8 cellular contexts compared by ENCODE assay signal in the genomic region with DNA sequence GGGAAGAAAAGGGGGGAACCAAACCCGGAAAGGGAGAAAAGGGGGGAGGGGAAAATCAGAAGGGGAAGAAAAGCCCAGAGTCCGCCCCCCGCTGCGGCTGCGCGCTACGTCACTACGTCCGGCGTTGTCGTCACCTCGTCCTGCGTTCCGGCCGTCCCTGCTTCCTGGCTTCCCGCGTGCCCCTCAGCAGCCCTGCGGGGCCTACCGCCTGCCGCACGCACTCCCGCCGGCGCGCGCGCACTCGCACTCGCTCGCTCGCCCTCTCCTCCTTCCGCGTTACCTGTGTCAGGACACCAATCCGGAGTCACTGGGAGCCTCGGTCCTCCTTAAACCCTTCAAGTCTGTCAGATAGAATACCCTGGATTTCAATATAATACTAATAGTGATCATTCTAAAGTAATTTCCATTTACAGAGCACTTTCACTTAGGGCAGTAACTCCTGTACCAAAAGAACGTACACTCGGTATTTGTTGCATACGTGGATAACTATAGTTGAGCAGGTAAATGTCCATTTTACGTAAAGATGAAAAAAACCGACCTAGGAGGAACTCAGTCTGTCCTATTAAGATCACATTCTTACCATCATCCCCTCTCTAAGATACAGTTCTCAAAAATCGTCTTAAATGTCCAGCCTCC. TPM values are rescaled to one million over a fixed set of nuclear protein-coding genes. Genes with fewer than 3 reads are reported as not detected.
DNase-seq lines count a peak whose midpoint lies in the region; ATAC-seq and TF ChIP-seq lines count a peak whose summit lies in the region.

A gene (minus strand): TSS at position 113 of the 636 bp plus-strand sequence. CDS start 120,615 bp downstream, outside the sequence.

- H3K4me3 Mint-ChIP-seq in T-helper 1 cell treated with Interleukin-12 subunit alpha and Interleukin-12 subunit beta and Interleukin-4 antibody, amounts not matched to agents 30 μg/mL and 1 μg/mL, for 36 hours = peak within 1 kb of the TSS; percentile 94

- H3K36me3 ChIP-seq in upper lobe of left lung = no peaks in the 10 kb centered on the region

- peak; percentile 85 for DNase-seq in NCI-H1694 treated with DMSO at 0.1 percent for 48 hours (lab: John Stamatoyannopoulos, UW)
- peak; percentile 96 for DNase-seq in amniotic stem cell (lab: John Stamatoyannopoulos, UW)
- DNase-seq in left cardiac atrium = peak; percentile 96
- DNase-seq in posterior vena cava (ENCODE audit: low spot score) = peak; percentile 99
- DNase-seq in upper lobe of left lung = peak; percentile 96 to 99

- H3K36me3 Mint-ChIP-seq in T-helper 1 cell treated with Interleukin-12 subunit alpha and Interleukin-12 subunit beta and Interleukin-4 antibody, amounts not matched to agents 30 μg/mL and 1 μg/mL, for 36 hours (ENCODE audit: low read depth) = peaks cover 5% of the 10 kb centered on the region

- TF ChIP-seq CTCF in upper lobe of left lung (IDR thresholded peaks at IDR 0.05) = peak in 1 of 6 experiments; percentile 38

- H3K27ac ChIP-seq in upper lobe of left lung = peak within 1 kb of the TSS; percentile 91 to 99 (median 94)

- H3K9me3 Mint-ChIP-seq in T-helper 1 cell treated with Interleukin-12 subunit alpha and Interleukin-12 subunit beta and Interleukin-4 antibody, amounts not matched to agents 30 μg/mL and 1 μg/mL, for 36 hours = no peaks in the 10 kb centered on the region

- ATAC-seq in GM18499 (IDR thresholded peaks at IDR 0.05; ENCODE audit: insufficient read depth, unreplicated experiment) (peak; percentile 48), HG02938 (IDR thresholded peaks at IDR 0.05; ENCODE audit: unreplicated experiment) (peak; percentile 88), left cardiac atrium (peak; percentile 98 to 99), upper lobe of left lung (ENCODE audit: low FRiP score in 2 of 2) (peak; percentile 97 to 98)

- H3K4me3 ChIP-seq in upper lobe of left lung = peak within 1 kb of the TSS; percentile 72 to 82 (median 77)

- peaks cover 3 to 15% (median 11%) of the 10 kb centered on the region in 4 donors for H3K4me1 ChIP-seq in upper lobe of left lung

- no peaks in the 10 kb centered on the region for H3K9me3 ChIP-seq in upper lobe of left lung

- no peaks in the 10 kb centered on the region for H3K27me3 Mint-ChIP-seq in T-helper 1 cell treated with Interleukin-12 subunit alpha and Interleukin-12 subunit beta and Interleukin-4 antibody, amounts not matched to agents 30 μg/mL and 1 μg/mL, for 36 hours (ENCODE audit: low read depth)

- no peaks in the 10 kb centered on the region for H3K27me3 ChIP-seq in upper lobe of left lung

- 1% methylated on average over 40 to 41 of the region's 41 CpGs for WGBS in upper lobe of left lung, 2 donors

- H3K27ac Mint-ChIP-seq in T-helper 1 cell treated with Interleukin-12 subunit alpha and Interleukin-12 subunit beta and Interleukin-4 antibody, amounts not matched to agents 30 μg/mL and 1 μg/mL, for 36 hours = peak within 1 kb of the TSS; percentile 99

- intact Hi-C loops in left cardiac atrium (cut with DNase I) (no loop called here), posterior vena cava (cut with DNase I) (no loop called here)

- TF ChIP-seq POLR2A in upper lobe of left lung (IDR thresholded peaks at IDR 0.05) = peak in 3 of 4 donors; percentile 82 to 95 (median 88)

- peaks cover 30% of the 10 kb centered on the region for H3K4me1 Mint-ChIP-seq in T-helper 1 cell treated with Interleukin-12 subunit alpha and Interleukin-12 subunit beta and Interleukin-4 antibody, amounts not matched to agents 30 μg/mL and 1 μg/mL, for 36 hours (ENCODE audit: low read depth)

- TF ChIP-seq EP300 in upper lobe of left lung (IDR thresholded peaks at IDR 0.05) = peak in 1 of 4 donors; percentile 60

RNA-seq across cellular contexts. Expression of the gene that starts here (rescaled TPM):
- 10 to 100 TPM; 47.6 to 66.5 TPM for total RNA-seq in left cardiac atrium
- total RNA-seq in posterior vena cava = 10 to 100 TPM; 49.7 to 51.8 TPM
- 10 to 100 TPM; 39.2 to 94.3 (median 59.2) TPM for total RNA-seq in upper lobe of left lung

Comparison
In these comparisons a context has a peak if more than half of its experiments do, and no peak if none do; other contexts are left out.
1. Peak in every context shown above with its lines: DNase-seq, ATAC-seq, H3K4me3 ChIP-seq and H3K27ac ChIP-seq.
2. ATAC-seq: peak in every context shown above with its lines; median percentile 98 in left cardiac atrium; 98 in upper lobe of left lung; 88 in HG02938; 48 in GM18499.